In genomic region chr10:78707745-78708144, GRCh38 we compare ENCODE assay signal across 4 cellular contexts.
"Had no signal": no experiment of that assay in that cellular context is flagged by ENCODE, and none has a peak within 500 bp of the region (broad histone marks: within the 10 kb centered on the region; RNA-seq: fewer than 3 reads in every experiment).

No MANE protein-coding gene starts in this region.

- H3K27ac Mint-ChIP-seq: GM23338, H9 had no signal

- H3K4me3 Mint-ChIP-seq: GM23338, H9 had no signal

- H3K4me3 ChIP-seq: GM23338 had no signal

- H3K9me3 Mint-ChIP-seq: GM23338, H9 had no signal

- ATAC-seq: GM23338 had no signal

- DNase-seq: H9, HCEC 1CT, IMR-90 had no signal

- H3K4me1 Mint-ChIP-seq: H9 had no signal
